In genomic region chr1:178650950-178651461, GRCh38 we compare ENCODE assay signal across 11 cellular contexts.
DNase-seq lines count a peak whose midpoint lies in the region; ATAC-seq and TF ChIP-seq lines count a peak whose summit lies in the region.
"Had no signal": no experiment of that assay in that cellular context is flagged by ENCODE, and none has a peak within 500 bp of the region (broad histone marks: within the 10 kb centered on the region; RNA-seq: fewer than 3 reads in every experiment).

No MANE protein-coding gene starts in this region.

- H3K4me3 ChIP-seq in SJCRH30, result peak overlapping the region; percentile 39
- H3K4me3 ChIP-seq in fibroblast of villous mesenchyme (ENCODE audit: low read depth, low read length), result no peak overlapping the region

- H3K4me1 ChIP-seq in SJCRH30, result peaks cover 16% of the 10 kb centered on the region

- no peaks in the 10 kb centered on the region for H3K9me3 ChIP-seq in SJCRH30 (replicated peaks)

- no peak for TF ChIP-seq CTCF in fibroblast of villous mesenchyme (IDR thresholded peaks at IDR 0.05; ENCODE audit: insufficient read depth, low read depth, low read length)

- no peaks in the 10 kb centered on the region for H3K27me3 ChIP-seq in SJCRH30

- no peaks in the 10 kb centered on the region for H3K36me3 ChIP-seq in SJCRH30

- peak overlapping the region; percentile 67 for H3K27ac ChIP-seq in SJCRH30

- ATAC-seq in HG03039 (IDR thresholded peaks at IDR 0.05; ENCODE audit: unreplicated experiment) (no peak), sciatic nerve (no peak)

- intact Hi-C loops in sciatic nerve (cut with DNase I), result no loop called here

- DNase-seq in HS-5 (ENCODE audit: low read depth), result peak; percentile 63
- peak; percentile 65 to 85 for DNase-seq in SJCRH30
- DNase-seq in fibroblast of villous mesenchyme (ENCODE audit: low read depth), result peak; percentile 96
- DNase-seq in retina, result peak; percentile 54
- no peak for DNase-seq in Kasumi-1 (lab: John Stamatoyannopoulos, UW)
- no peak for DNase-seq in sciatic nerve (ENCODE audit: low spot score)
- no peak for DNase-seq in AG08396 (ENCODE audit: low spot score)
- DNase-seq: activated CD8-positive, alpha-beta memory T cell treated with anti-CD3 and anti-CD28 coated beads for 24 hours; activated naive CD4-positive, alpha-beta T cell treated with Interleukin-2 at 50 U/mL for 16 hours; KG1 had no signal

Comparison
In these comparisons a context has a peak if more than half of its experiments do, and no peak if none do; other contexts are left out.
1. DNase-seq: peak in HS-5 (single experiment), SJCRH30 (2 of 2), fibroblast of villous mesenchyme (single experiment) and retina (single experiment); none in Kasumi-1 (0 of 2), sciatic nerve (single experiment) and AG08396 (single experiment).